Comparison of ENCODE assay signal across 13 cellular contexts in the genomic region with DNA sequence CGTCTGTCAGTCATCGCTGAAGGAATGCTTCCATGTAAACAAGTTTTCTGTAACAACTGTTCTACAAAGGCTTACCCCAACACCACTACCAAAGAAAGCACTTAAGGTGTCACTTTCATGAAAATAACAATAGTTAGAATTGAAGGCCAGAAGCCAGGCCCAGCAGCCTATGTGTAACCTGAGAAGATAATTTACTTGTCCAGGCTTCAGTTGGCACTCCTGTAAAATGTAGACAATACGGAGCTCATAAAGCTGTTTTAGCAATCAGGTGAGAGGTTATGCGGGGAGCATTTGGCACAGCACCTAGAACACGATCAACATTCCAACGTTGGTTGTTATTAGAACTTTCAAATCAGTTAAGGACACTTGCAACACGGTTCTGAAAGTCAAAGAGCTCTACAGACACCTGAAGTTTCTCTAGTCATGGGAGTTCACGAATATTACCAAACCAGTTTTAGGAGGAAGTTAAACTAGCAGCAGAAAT. TPM values are rescaled to one million over a fixed set of nuclear protein-coding genes. Genes with fewer than 3 reads are reported as not detected.
DNase-seq lines count a peak whose midpoint lies in the region; ATAC-seq and TF ChIP-seq lines count a peak whose summit lies in the region.
"Had no signal": no experiment of that assay in that cellular context is flagged by ENCODE, and none has a peak within 500 bp of the region (broad histone marks: within the 10 kb centered on the region; RNA-seq: fewer than 3 reads in every experiment).

No MANE protein-coding gene starts in this region.

- peak; percentile 65 to 77 for ATAC-seq in gastrocnemius medialis

- H3K27ac ChIP-seq in cardiac muscle cell: peak overlapping the region; percentile 36
- peak overlapping the region in 3 of 4 donors; percentile 67 to 81 (median 75) for H3K27ac ChIP-seq in gastrocnemius medialis

- in situ Hi-C loops in gastrocnemius medialis (cut with MboI; ENCODE audit: low sequenced_read_pairs in 4 of 4): no loop called here

- H3K4me1 ChIP-seq in cardiac muscle cell (ENCODE audit: low read depth) (no peaks in the 10 kb centered on the region), gastrocnemius medialis (peaks cover 24 to 31% of the 10 kb centered on the region in 2 donors)

- no peak for TF ChIP-seq POLR2A in gastrocnemius medialis (IDR thresholded peaks at IDR 0.05)

- H3K36me3 ChIP-seq in cardiac muscle cell (no peaks in the 10 kb centered on the region), gastrocnemius medialis (no peaks in the 10 kb centered on the region)

- TF ChIP-seq CTCF in cardiac muscle cell (IDR thresholded peaks at IDR 0.05; ENCODE audit: low read depth, low read length) (no peak), gastrocnemius medialis (IDR thresholded peaks at IDR 0.05 in 4 of 5, conservative IDR thresholded peaks at IDR 0.05 in 1 of 5) (no peak)

- no peaks in the 10 kb centered on the region for H3K27me3 ChIP-seq in cardiac muscle cell
- no peaks in the 10 kb centered on the region for H3K27me3 ChIP-seq in gastrocnemius medialis

- no peak overlapping the region for H3K4me3 ChIP-seq in cardiac muscle cell
- peak overlapping the region in 1 of 4 donors; percentile 3 for H3K4me3 ChIP-seq in gastrocnemius medialis

- peak; percentile 18 for DNase-seq in NCI-H1092 (lab: John Stamatoyannopoulos, UW)
- peak; percentile 78 for DNase-seq in NCI-H345 (lab: John Stamatoyannopoulos, UW)
- DNase-seq in cardiac muscle cell (ENCODE audit: low read depth in 1 of 2, low spot score in 1 of 2): no peak
- peak in 1 of 2 donors; percentile 26 for DNase-seq in gastrocnemius medialis
- no peak for DNase-seq in stimulated activated CD4-positive, alpha-beta T cell treated with anti-CD3 and anti-CD28 coated beads, Interleukin-4, amount 100 ng/mL, for 1 hour
- DNase-seq in SHP77 treated with DMSO at 0.1 percent for 48 hours (lab: John Stamatoyannopoulos, UW): no peak
- no peak for DNase-seq in stimulated activated naive CD4-positive, alpha-beta T cell treated with Interleukin-2 at 50 U/mL for 16 hours (lab: John Stamatoyannopoulos, UW)
- DNase-seq in SKM-1 (lab: John Stamatoyannopoulos, UW; ENCODE audit: unreplicated experiment): no peak
- DNase-seq: activated effector memory CD4-positive, alpha-beta T cell treated with anti-CD3 and anti-CD28 coated beads, Interleukin-2, amount 50 U/mL, for 16 hours; glutamatergic neuron; naive B cell; stimulated activated CD4-positive, alpha-beta T cell treated with anti-CD3 and anti-CD28 coated beads, Interleukin-2, amount 100 ng/mL, for 24 hours; substantia nigra had no signal

- no peaks in the 10 kb centered on the region for H3K9me3 ChIP-seq in cardiac muscle cell (ENCODE audit: low read depth)
- H3K9me3 ChIP-seq in gastrocnemius medialis: no peaks in the 10 kb centered on the region

- intact Hi-C loops in gastrocnemius medialis (cut with DNase I; ENCODE audit: low total_unique reads): no loop called here

RNA-seq across cellular contexts. Expression of gene ADGRA3, which starts 15.7 kb away (rescaled TPM):
- 32.2 and 41.1 TPM in 2 replicates for total RNA-seq in cardiac muscle cell
- polyA plus RNA-seq in cardiac muscle cell: 29.3 and 35.4 TPM in 2 replicates
- total RNA-seq in gastrocnemius medialis: 10 to 100 TPM; 17.1 to 86.4 (median 25.7) TPM

Comparison
In these comparisons a context has a peak if more than half of its experiments do, and no peak if none do; other contexts are left out.
1. DNase-seq: peak in NCI-H1092 (single experiment) and NCI-H345 (single experiment); none in cardiac muscle cell (0 of 2), stimulated activated CD4-positive, alpha-beta T cell treated with anti-CD3 and anti-CD28 coated beads, Interleukin-4, amount 100 ng/mL, for 1 hour (single experiment), SHP77 treated with DMSO at 0.1 percent for 48 hours (single experiment), stimulated activated naive CD4-positive, alpha-beta T cell treated with Interleukin-2 at 50 U/mL for 16 hours (single experiment) and SKM-1 (single experiment).